ENCODE assay signal across 1 cellular context in the genomic region with DNA sequence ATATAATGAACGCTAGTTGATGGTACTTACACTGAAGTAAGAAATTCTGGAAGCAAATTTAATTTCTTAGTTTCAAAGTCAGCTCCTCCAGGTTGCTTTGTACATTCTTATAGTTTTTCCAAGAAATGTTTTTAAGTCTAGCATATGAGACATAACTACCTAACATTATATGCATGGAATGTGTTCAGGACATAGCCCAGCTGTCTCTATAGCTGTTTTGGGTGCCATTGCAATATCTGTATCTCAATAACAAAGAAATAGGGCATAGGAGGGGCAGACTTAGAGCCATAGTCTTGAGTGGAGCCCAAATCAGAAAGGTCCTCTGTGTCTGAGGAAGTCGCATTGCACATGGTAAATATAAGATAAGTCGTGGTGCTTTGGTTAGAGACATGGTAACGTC.
TF ChIP-seq lines count a peak whose summit lies in the region.

No MANE protein-coding gene starts in this region.

TF ChIP-seq in IMR-90, 13 proteins besides CTCF, POLR2A, EP300 and RAD21:
- TF ChIP-seq SMC3 (IDR thresholded peaks at IDR 0.05; ENCODE audit: low read depth, low read length) (no peak), RFX5 (IDR thresholded peaks at IDR 0.05; ENCODE audit: low read depth, low read length) (no peak), CHD1 (IDR thresholded peaks at IDR 0.05; ENCODE audit: low read depth, low read length) (no peak), MXI1 (IDR thresholded peaks at IDR 0.05; ENCODE audit: borderline replicate concordance, low read depth, low read length) (no peak), MAFK (IDR thresholded peaks at IDR 0.05; ENCODE audit: low read depth, low read length) (no peak), BHLHE40 (IDR thresholded peaks at IDR 0.05; ENCODE audit: low read depth, low read length) (no peak), CEBPB (IDR thresholded peaks at IDR 0.05; ENCODE audit: low read depth, low read length) (no peak), MAZ (IDR thresholded peaks at IDR 0.05; ENCODE audit: borderline replicate concordance, low read depth, low read length) (no peak), FOS (IDR thresholded peaks at IDR 0.05; ENCODE audit: low read depth, low read length) (no peak), RCOR1 (IDR thresholded peaks at IDR 0.05; ENCODE audit: insufficient replicate concordance, low read length) (no peak), NFE2L2 (IDR thresholded peaks at IDR 0.05; ENCODE audit: low read depth, low read length) (no peak)
- TF ChIP-seq, protein P1, sequence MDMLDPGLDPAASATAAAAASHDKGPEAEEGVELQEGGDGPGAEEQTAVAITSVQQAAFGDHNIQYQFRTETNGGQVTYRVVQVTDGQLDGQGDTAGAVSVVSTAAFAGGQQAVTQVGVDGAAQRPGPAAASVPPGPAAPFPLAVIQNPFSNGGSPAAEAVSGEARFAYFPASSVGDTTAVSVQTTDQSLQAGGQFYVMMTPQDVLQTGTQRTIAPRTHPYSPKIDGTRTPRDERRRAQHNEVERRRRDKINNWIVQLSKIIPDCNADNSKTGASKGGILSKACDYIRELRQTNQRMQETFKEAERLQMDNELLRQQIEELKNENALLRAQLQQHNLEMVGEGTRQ (IDR thresholded peaks at IDR 0.05; ENCODE audit: low read depth, low read length) = no peak
- TF ChIP-seq, protein P2, sequence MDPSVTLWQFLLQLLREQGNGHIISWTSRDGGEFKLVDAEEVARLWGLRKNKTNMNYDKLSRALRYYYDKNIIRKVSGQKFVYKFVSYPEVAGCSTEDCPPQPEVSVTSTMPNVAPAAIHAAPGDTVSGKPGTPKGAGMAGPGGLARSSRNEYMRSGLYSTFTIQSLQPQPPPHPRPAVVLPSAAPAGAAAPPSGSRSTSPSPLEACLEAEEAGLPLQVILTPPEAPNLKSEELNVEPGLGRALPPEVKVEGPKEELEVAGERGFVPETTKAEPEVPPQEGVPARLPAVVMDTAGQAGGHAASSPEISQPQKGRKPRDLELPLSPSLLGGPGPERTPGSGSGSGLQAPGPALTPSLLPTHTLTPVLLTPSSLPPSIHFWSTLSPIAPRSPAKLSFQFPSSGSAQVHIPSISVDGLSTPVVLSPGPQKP (IDR thresholded peaks at IDR 0.05; ENCODE audit: borderline replicate concordance, low read depth, low read length) = no peak
